8 cellular contexts compared by ENCODE assay signal in the genomic region with DNA sequence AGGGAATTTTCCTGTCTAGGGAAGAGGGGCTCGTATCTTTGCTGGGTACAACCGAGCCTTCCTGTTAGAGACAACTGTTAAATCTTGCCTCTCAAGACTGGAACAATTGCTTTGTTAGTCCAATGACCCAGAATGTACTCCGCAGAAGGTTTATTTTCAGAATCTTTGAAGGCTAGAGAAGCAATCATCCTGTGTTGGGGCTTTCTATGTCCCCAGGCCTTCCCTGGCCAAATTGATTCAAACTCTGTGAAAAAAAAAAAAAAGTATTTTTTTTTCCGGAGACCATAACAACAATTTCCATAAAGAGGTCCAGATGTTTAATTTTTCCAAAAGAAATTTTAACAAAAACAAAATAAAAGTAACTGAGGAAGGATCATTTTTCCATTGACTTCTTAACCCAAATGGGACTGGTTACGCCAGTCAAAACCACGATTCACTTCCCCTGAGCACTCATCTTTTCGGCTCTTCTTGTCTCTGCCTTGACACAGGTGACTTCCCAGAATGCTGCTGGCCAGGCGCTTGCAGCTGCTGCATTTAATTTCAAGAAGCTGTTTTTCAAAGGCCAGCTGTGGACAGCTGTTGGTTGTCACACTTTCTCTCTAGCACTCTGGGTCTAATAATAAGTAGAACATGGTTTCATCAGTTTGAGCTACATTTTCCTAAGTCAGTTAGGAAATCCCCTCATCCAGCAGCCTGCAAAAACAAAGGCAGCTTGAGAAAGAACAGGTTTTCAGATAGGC.
DNase-seq lines count a peak whose midpoint lies in the region; ATAC-seq, FAIRE-seq and TF ChIP-seq lines count a peak whose summit lies in the region.
"Had no signal": no experiment of that assay in that cellular context is flagged by ENCODE, and none has a peak within 500 bp of the region (broad histone marks: within the 10 kb centered on the region; RNA-seq: fewer than 3 reads in every experiment).

No MANE protein-coding gene starts in this region.

- H4K91ac ChIP-seq in neuronal stem cell (ENCODE audit: low read depth, low read length, poor library complexity) = no peak overlapping the region

- 77 to 85% methylated on average over 8 of the region's 8 CpGs for WGBS in sigmoid colon, 2 donors
- WGBS in neuronal stem cell (ENCODE audit: extremely low coverage in 2 of 2, insufficient read length in 2 of 2, insufficient replicate concordance in 1 of 2), 2 donors = no CpG with 5 or more reads among the region's 8 CpGs

- no peak overlapping the region for H2AFZ ChIP-seq in neuronal stem cell (ENCODE audit: low read length)

- no peaks in the 10 kb centered on the region for H3K4me1 ChIP-seq in sigmoid colon
- no peaks in the 10 kb centered on the region for H3K4me1 ChIP-seq in neuronal stem cell (ENCODE audit: control insufficient read depth in 2 of 2, insufficient read depth in 1 of 2, low read depth in 1 of 2, low read length in 2 of 2)

- intact Hi-C loops in sigmoid colon (cut with DNase I) = no loop called here

- H2BK12ac ChIP-seq in neuronal stem cell (ENCODE audit: low read length) = no peak overlapping the region

- no peak for TF ChIP-seq EP300 in sigmoid colon (IDR thresholded peaks at IDR 0.05)

- FAIRE-seq in GM19239 (lab: Jason Lieb, UNC) = peak; percentile 56

- no peaks in the 10 kb centered on the region for H3K36me3 ChIP-seq in sigmoid colon
- H3K36me3 ChIP-seq in neuronal stem cell (replicated peaks in 1 of 2; ENCODE audit: control insufficient read depth in 2 of 2, insufficient read depth in 2 of 2, low read length in 2 of 2) = no peaks in the 10 kb centered on the region

- H3K27ac ChIP-seq in sigmoid colon (peak overlapping the region in 3 of 4 donors; percentile 27 to 34 (median 27)), neuronal stem cell (replicated peaks; ENCODE audit: low read length) (no peak overlapping the region)

- DNase-seq in GM19239 (ENCODE audit: insufficient read length, low spot score) (peak; percentile 13), RPMI8226 (peak; percentile 52), sigmoid colon (peak; percentile 92), GM10266 (ENCODE audit: extremely low spot score) (no peak), neuronal stem cell (ENCODE audit: low spot score) (no peak)
- DNase-seq in activated CD8-positive, alpha-beta memory T cell treated with anti-CD3 and anti-CD28 coated beads, Interleukin-2, amount 50 U/mL, for 48 hours = no peak
- DNase-seq: NCI-H187 had no signal

- no peak overlapping the region for H3K23ac ChIP-seq in neuronal stem cell (ENCODE audit: low read depth, low read length, poor library complexity)

- no peak overlapping the region for H2BK120ac ChIP-seq in neuronal stem cell (ENCODE audit: low read depth, low read length)

- H3K4me2 ChIP-seq in neuronal stem cell (ENCODE audit: insufficient read depth, low read length, poor library complexity, severe bottlenecking) = no peak overlapping the region

- no peaks in the 10 kb centered on the region for H3K9me3 ChIP-seq in sigmoid colon
- H3K9me3 ChIP-seq in neuronal stem cell (replicated peaks in 1 of 2; ENCODE audit: control insufficient read depth in 2 of 2, insufficient read depth in 1 of 2, low read depth in 1 of 2, low read length in 2 of 2) = peaks cover 0 to 1% of the 10 kb centered on the region in 2 donors

- H3K18ac ChIP-seq in neuronal stem cell (ENCODE audit: low read length) = no peak overlapping the region

- TF ChIP-seq POLR2A in sigmoid colon (IDR thresholded peaks at IDR 0.05) = no peak

- H2BK15ac ChIP-seq in neuronal stem cell (ENCODE audit: low read length) = no peak overlapping the region

- H4K8ac ChIP-seq in neuronal stem cell (ENCODE audit: low read depth, low read length) = no peak overlapping the region

- no peaks in the 10 kb centered on the region for H3K27me3 ChIP-seq in sigmoid colon
- peaks cover 0 to 4% (median 0%) of the 10 kb centered on the region in 3 experiments for H3K27me3 ChIP-seq in neuronal stem cell (ENCODE audit: control insufficient read depth in 3 of 3, insufficient read depth in 3 of 3, low read depth in 1 of 3, low read length in 3 of 3)

- H2AK5ac ChIP-seq in neuronal stem cell (ENCODE audit: low read depth, low read length) = no peak overlapping the region

- TF ChIP-seq CTCF in sigmoid colon (IDR thresholded peaks at IDR 0.05) (no peak), GM10266 (IDR thresholded peaks at IDR 0.05; ENCODE audit: control insufficient read depth, insufficient read depth, low read depth, missing control alignments) (no peak)

- no peak overlapping the region for H3K4ac ChIP-seq in neuronal stem cell (ENCODE audit: low read length)

- H3K79me1 ChIP-seq in neuronal stem cell (ENCODE audit: low read depth, low read length) = no peaks in the 10 kb centered on the region

- H2BK5ac ChIP-seq in neuronal stem cell (ENCODE audit: low read length) = no peak overlapping the region

- H3K4me3 ChIP-seq in sigmoid colon (no peak overlapping the region), neuronal stem cell (ENCODE audit: low read length in 2 of 2) (no peak overlapping the region)

- peak; percentile 94 for ATAC-seq in HG02763 (IDR thresholded peaks at IDR 0.05; ENCODE audit: unreplicated experiment)

- no peak overlapping the region for H3K9ac ChIP-seq in neuronal stem cell (ENCODE audit: low read depth, low read length, poor library complexity)

- no peak overlapping the region for H3K14ac ChIP-seq in neuronal stem cell (ENCODE audit: low read length)

Comparison
In these comparisons a context has a peak if more than half of its experiments do, and no peak if none do; other contexts are left out.
1. DNase-seq: peak in GM19239 (single experiment), RPMI8226 (single experiment) and sigmoid colon (single experiment); none in GM10266 (single experiment), neuronal stem cell (single experiment) and activated CD8-positive, alpha-beta memory T cell treated with anti-CD3 and anti-CD28 coated beads, Interleukin-2, amount 50 U/mL, for 48 hours (single experiment).